29 cellular contexts compared by ENCODE assay signal in genomic region chr16:80631581-80631980, GRCh38.
"Had no signal": no experiment of that assay in that cellular context is flagged by ENCODE, and none has a peak within 500 bp of the region (broad histone marks: within the 10 kb centered on the region; RNA-seq: fewer than 3 reads in every experiment).

No MANE protein-coding gene starts in this region.

- H3K36me3 ChIP-seq: breast epithelium, MG63 had no signal

- H3K9me3 ChIP-seq: MG63 had no signal

- ATAC-seq: activated CD4-positive, alpha-beta T cell treated with anti-CD3 and anti-CD28 coated beads for 36 hours; Right ventricle myocardium inferior; T-cell had no signal

- H3K27ac ChIP-seq: ascending aorta, breast epithelium, SK-N-MC, VCaP had no signal

- H3K27me3 ChIP-seq: ascending aorta, breast epithelium, MG63 had no signal

- DNase-seq: activated CD4-positive, alpha-beta memory T cell treated with anti-CD3 and anti-CD28 coated beads, Interleukin-2, amount 10 ng/mL, durations not matched to agents 7 days and 5 days; activated CD4-positive, alpha-beta T cell treated with anti-CD3 and anti-CD28 coated beads for 36 hours; activated CD4-positive, alpha-beta T cell treated with anti-CD3 and anti-CD28 coated beads, Interleukin-2, amount 50 U/mL, for 1 hour; activated naive CD4-positive, alpha-beta T cell treated with anti-CD3 and anti-CD28 coated beads, Interleukin-2, amount 50 U/mL, for 16 hours; activated naive CD8-positive, alpha-beta T cell treated with anti-CD3 and anti-CD28 coated beads, Interleukin-2, amount 10 ng/mL, durations not matched to agents 7 days and 5 days; activated T-cell treated with anti-CD3 and anti-CD28 coated beads for 4 hours; activated T-cell treated with anti-CD3 and anti-CD28 coated beads, Interleukin-2, amount 50 U/mL, for 48 hours; amniotic stem cell; central memory CD4-positive, alpha-beta T cell; MG63; MV-4-11; NCI-H1092 treated with DMSO at 0.1 percent for 48 hours; NCI-H1417 treated with DMSO at 0.1 percent for 48 hours; NCI-H1694; NCI-H2029; NCI-H2107; NCI-H2171 treated with DMSO at 0.1 percent for 48 hours; NCI-H345; NCI-H510A; NCI-H526 treated with DMSO at 0.1 percent for 48 hours; NCI-H82; T-cell; T-helper 2 cell; T1000 had no signal

- H3K4me3 ChIP-seq: ascending aorta, breast epithelium, MG63, SK-N-MC had no signal

- H3K4me1 ChIP-seq: ascending aorta, breast epithelium had no signal
